In the genomic region with DNA sequence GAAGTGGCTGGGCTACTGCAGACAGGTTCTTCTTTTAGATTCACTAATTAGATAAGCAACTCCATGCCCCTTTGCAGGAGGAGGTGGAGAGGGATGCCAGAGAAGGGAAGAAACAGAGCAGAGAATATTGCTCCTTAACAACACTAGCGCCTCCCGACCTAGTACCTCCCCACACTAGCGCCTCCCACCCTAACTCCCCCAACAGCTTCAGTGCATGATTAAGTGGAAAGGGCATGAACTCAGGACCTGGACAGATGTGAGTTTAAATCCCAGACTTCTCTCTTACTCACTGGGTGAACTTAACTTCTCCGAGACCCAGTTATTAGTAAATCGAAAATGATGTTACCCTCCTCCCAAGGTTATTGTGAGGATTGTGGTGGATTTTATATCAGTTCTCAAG, we compare ENCODE assay signal across 24 cellular contexts.
"Had no signal": no experiment of that assay in that cellular context is flagged by ENCODE, and none has a peak within 500 bp of the region (broad histone marks: within the 10 kb centered on the region; RNA-seq: fewer than 3 reads in every experiment).

No MANE protein-coding gene starts in this region.

- H3K9me3 Mint-ChIP-seq: activated naive CD8-positive, alpha-beta T cell treated with anti-CD3 and anti-CD28 coated beads for 36 hours; activated T-cell treated with anti-CD3 and anti-CD28 coated beads, Interleukin-2, amount 50 U/mL, for 4 hours; activated T-helper 2 cell treated with anti-CD3 and anti-CD28 coated beads, Interferon-gamma antibody, Interleukin-2, Interleukin-4, amounts not matched to agents 10 μg/mL and 5 μg/mL and 100 μg/mL, durations not matched to agents 14 hours and 24 hours and 36 hours; memory B cell had no signal

- H3K27ac Mint-ChIP-seq: activated naive CD8-positive, alpha-beta T cell treated with anti-CD3 and anti-CD28 coated beads for 36 hours; activated T-helper 2 cell treated with anti-CD3 and anti-CD28 coated beads, Interferon-gamma antibody, Interleukin-2, Interleukin-4, amounts not matched to agents 10 μg/mL and 5 μg/mL and 100 μg/mL, durations not matched to agents 14 hours and 24 hours and 36 hours; memory B cell had no signal

- H3K4me3 ChIP-seq: coronary artery, esophagus muscularis mucosa, gastroesophageal sphincter, ovary, prostate gland, spleen, tibial nerve had no signal

- H3K27me3 ChIP-seq: esophagus muscularis mucosa, gastroesophageal sphincter, ovary, spleen, tibial nerve had no signal

- DNase-seq: activated CD4-positive, alpha-beta T cell treated with anti-CD3 and anti-CD28 coated beads for 4 hours; activated CD4-positive, alpha-beta T cell treated with anti-CD3 and anti-CD28 coated beads, Interleukin-2, amount 50 U/mL, for 48 hours; activated CD4-positive, CD25-positive, alpha-beta regulatory T cell; activated CD8-positive, alpha-beta memory T cell treated with anti-CD3 and anti-CD28 coated beads, Interleukin-2, amount 50 U/mL, for 48 hours; activated naive CD4-positive, alpha-beta T cell treated with Interleukin-2 at 50 U/mL for 16 hours; activated naive CD8-positive, alpha-beta T cell treated with anti-CD3 and anti-CD28 coated beads for 36 hours; activated T-cell treated with anti-CD3 and anti-CD28 coated beads, Interleukin-2, amount 50 U/mL, for 4 hours; amygdala; cerebellar nuclear complex; head of caudate nucleus; naive thymus-derived CD4-positive, alpha-beta T cell; ovary; spleen; stimulated activated CD4-positive, alpha-beta T cell treated with anti-CD3 and anti-CD28 coated beads, Interleukin-4, amount 100 ng/mL, for 4 hours; stimulated activated naive CD8-positive, alpha-beta T cell treated with anti-CD3 and anti-CD28 coated beads, Interleukin-15, Interleukin-2, amounts not matched to agents 100 U/mL and 50 U/mL, for 24 hours; substantia nigra; T1000 had no signal

- H3K27me3 Mint-ChIP-seq: activated naive CD8-positive, alpha-beta T cell treated with anti-CD3 and anti-CD28 coated beads for 36 hours; memory B cell; naive thymus-derived CD4-positive, alpha-beta T cell had no signal

- H3K27ac ChIP-seq: coronary artery, esophagus muscularis mucosa, gastroesophageal sphincter, ovary, prostate gland, spleen, tibial nerve had no signal

- H3K4me1 ChIP-seq: esophagus muscularis mucosa, gastroesophageal sphincter, prostate gland, tibial nerve had no signal

- H3K9me3 ChIP-seq: esophagus muscularis mucosa, ovary, prostate gland, spleen, tibial nerve had no signal

- H3K36me3 ChIP-seq: esophagus muscularis mucosa, gastroesophageal sphincter, ovary, prostate gland had no signal

- H3K4me3 Mint-ChIP-seq: activated naive CD8-positive, alpha-beta T cell treated with anti-CD3 and anti-CD28 coated beads for 36 hours; activated T-cell treated with anti-CD3 and anti-CD28 coated beads, Interleukin-2, amount 50 U/mL, for 4 hours; memory B cell; naive thymus-derived CD4-positive, alpha-beta T cell had no signal

- ATAC-seq: activated T-cell treated with anti-CD3 and anti-CD28 coated beads, Interleukin-2, amount 50 U/mL, for 4 hours; gastroesophageal sphincter; naive thymus-derived CD4-positive, alpha-beta T cell; stimulated activated naive CD8-positive, alpha-beta T cell treated with anti-CD3 and anti-CD28 coated beads, Interleukin-15, Interleukin-2, amounts not matched to agents 100 U/mL and 50 U/mL, for 24 hours had no signal
